11 cellular contexts compared by ENCODE assay signal in genomic region chr20:33832113-33832853, GRCh38. TPM values are rescaled to one million over a fixed set of nuclear protein-coding genes. Genes with fewer than 3 reads are reported as not detected.
DNase-seq lines count a peak whose midpoint lies in the region; ATAC-seq and TF ChIP-seq lines count a peak whose summit lies in the region.
"Had no signal": no experiment of that assay in that cellular context is flagged by ENCODE, and none has a peak within 500 bp of the region (broad histone marks: within the 10 kb centered on the region; RNA-seq: fewer than 3 reads in every experiment).

No MANE protein-coding gene starts in this region.

- H3K4me3 ChIP-seq in retinal pigment epithelial cell (ENCODE audit: low read length) = peak overlapping the region; percentile 5

- TF ChIP-seq CTCF in chondrocyte (IDR thresholded peaks at IDR 0.05) (no peak), retinal pigment epithelial cell (conservative IDR thresholded peaks at IDR 0.05; ENCODE audit: low read depth, low read length) (no peak)

- no peak for ATAC-seq in GM21447 (IDR thresholded peaks at IDR 0.05; ENCODE audit: unreplicated experiment)

- no peaks in the 10 kb centered on the region for H3K9me3 Mint-ChIP-seq in chondrocyte (ENCODE audit: low read depth)
- H3K9me3 Mint-ChIP-seq: CD8-positive, alpha-beta memory T cell had no signal

- peaks cover 62% of the 10 kb centered on the region for H3K4me1 Mint-ChIP-seq in chondrocyte (ENCODE audit: low read depth)

- H3K4me3 Mint-ChIP-seq in chondrocyte (ENCODE audit: unreplicated experiment) = peak overlapping the region; percentile 20
- H3K4me3 Mint-ChIP-seq: CD8-positive, alpha-beta memory T cell had no signal

- peak; percentile 93 for DNase-seq in NCI-H2171 treated with DMSO at 0.1 percent for 48 hours (lab: John Stamatoyannopoulos, UW)
- no peak for DNase-seq in chondrocyte (ENCODE audit: low spot score)
- DNase-seq in kidney glomerular epithelial cell (lab: John Stamatoyannopoulos, UW) = peak; percentile 33
- peak; percentile 42 for DNase-seq in retinal pigment epithelial cell (ENCODE audit: low read depth)
- no peak for DNase-seq in activated CD4-positive, alpha-beta T cell treated with anti-CD3 and anti-CD28 coated beads, Interleukin-2, amount 50 U/mL, for 48 hours
- DNase-seq in NCI-H1092 (lab: John Stamatoyannopoulos, UW) = no peak
- no peak for DNase-seq in NCI-H1417 treated with DMSO at 0.1 percent for 48 hours (lab: John Stamatoyannopoulos, UW)
- DNase-seq: CD8-positive, alpha-beta memory T cell; kidney; NCI-H187 had no signal

- H3K27me3 Mint-ChIP-seq in chondrocyte (ENCODE audit: low read depth) = no peaks in the 10 kb centered on the region
- H3K27me3 Mint-ChIP-seq: CD8-positive, alpha-beta memory T cell had no signal

- peak overlapping the region; percentile 85 for H3K27ac Mint-ChIP-seq in chondrocyte (ENCODE audit: unreplicated experiment)

- H3K36me3 Mint-ChIP-seq in chondrocyte (ENCODE audit: low read depth) = peaks cover 11% of the 10 kb centered on the region

RNA-seq across cellular contexts. Expression of gene CHMP4B, which starts 21.1 kb away (rescaled TPM):
- 78.8 to 124 TPM (median 122 TPM) in 3 replicates for total RNA-seq in chondrocyte

Comparison
In these comparisons a context has a peak if more than half of its experiments do, and no peak if none do; other contexts are left out.
1. DNase-seq: peak in NCI-H2171 treated with DMSO at 0.1 percent for 48 hours (single experiment), kidney glomerular epithelial cell (single experiment) and retinal pigment epithelial cell (single experiment); none in chondrocyte (single experiment), activated CD4-positive, alpha-beta T cell treated with anti-CD3 and anti-CD28 coated beads, Interleukin-2, amount 50 U/mL, for 48 hours (0 of 2), NCI-H1092 (single experiment) and NCI-H1417 treated with DMSO at 0.1 percent for 48 hours (single experiment).